ENCODE assay signal across 8 cellular contexts in the genomic region with DNA sequence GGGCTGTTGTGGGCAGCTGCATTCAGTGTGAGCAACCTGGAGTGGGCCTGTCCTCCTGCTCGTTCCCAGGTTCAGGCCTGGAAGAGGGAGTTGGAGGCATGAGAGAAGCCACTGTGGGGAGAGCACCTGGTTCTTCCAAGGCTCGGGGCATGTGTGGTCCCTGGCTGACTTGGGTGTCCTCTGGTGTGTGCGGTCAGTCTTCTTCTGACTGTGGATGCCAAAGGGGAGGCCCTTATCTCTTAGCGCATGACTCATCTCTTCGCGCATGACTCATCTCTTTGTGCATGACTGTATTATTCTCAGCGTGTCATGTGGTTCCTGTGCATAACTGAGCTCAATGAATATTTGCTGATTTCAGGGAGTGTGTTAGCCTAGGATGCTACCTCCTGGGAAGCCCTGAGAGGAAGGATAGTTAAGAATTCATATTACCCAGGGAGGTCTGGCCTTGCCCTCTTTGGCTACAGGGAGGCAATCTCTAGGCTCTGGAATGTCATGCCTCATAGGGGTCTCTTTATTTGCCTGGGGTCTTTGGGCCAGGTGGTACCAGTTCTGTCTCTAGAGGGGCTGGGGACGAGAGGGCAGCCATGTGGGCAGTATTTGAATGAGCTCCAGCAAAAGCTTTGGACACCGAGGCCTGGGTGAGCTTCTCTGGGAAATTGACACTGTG.
DNase-seq lines count a peak whose midpoint lies in the region; ATAC-seq and TF ChIP-seq lines count a peak whose summit lies in the region.

No MANE protein-coding gene starts in this region.

- peaks cover 0 to 9% (median 4%) of the 10 kb centered on the region in 7 donors for H3K9me3 Mint-ChIP-seq in CD14-positive monocyte
- peaks cover 2% of the 10 kb centered on the region for H3K9me3 Mint-ChIP-seq in activated CD4-positive, alpha-beta memory T cell treated with anti-CD3 and anti-CD28 coated beads, Interleukin-2, amount 10 ng/mL, durations not matched to agents 7 days and 5 days
- H3K9me3 Mint-ChIP-seq in WTC11: peaks cover 15% of the 10 kb centered on the region

- H3K27me3 ChIP-seq in hepatocyte: no peaks in the 10 kb centered on the region

- no peaks in the 10 kb centered on the region for H4K20me1 ChIP-seq in hepatocyte (ENCODE audit: insufficient read depth, poor library complexity, severe bottlenecking)

- peaks cover 11% of the 10 kb centered on the region for H3K4me1 ChIP-seq in hepatocyte (ENCODE audit: insufficient read depth)

- peaks cover 20% of the 10 kb centered on the region for H3K4me1 Mint-ChIP-seq in CD14-positive monocyte
- peaks cover 15% of the 10 kb centered on the region for H3K4me1 Mint-ChIP-seq in activated CD4-positive, alpha-beta memory T cell treated with anti-CD3 and anti-CD28 coated beads, Interleukin-2, amount 10 ng/mL, durations not matched to agents 7 days and 5 days
- H3K4me1 Mint-ChIP-seq in WTC11: 0 out of 2 replicates have a peak, but pooled peaks cover 4% of the 10 kb centered on the region

- H3K9me3 ChIP-seq in hepatocyte (ENCODE audit: low read depth): no peaks in the 10 kb centered on the region

- TF ChIP-seq CTCF in CD14-positive monocyte (IDR thresholded peaks at IDR 0.05) (no peak), hepatocyte (IDR thresholded peaks at IDR 0.05; ENCODE audit: poor library complexity) (no peak), WTC11 (IDR thresholded peaks at IDR 0.05) (no peak)

- no peak overlapping the region for H3K4me3 ChIP-seq in hepatocyte

- H3K27ac Mint-ChIP-seq in CD14-positive monocyte: peak overlapping the region; percentile 74 to 95 (median 90)
- no peak overlapping the region for H3K27ac Mint-ChIP-seq in activated CD4-positive, alpha-beta memory T cell treated with anti-CD3 and anti-CD28 coated beads, Interleukin-2, amount 10 ng/mL, durations not matched to agents 7 days and 5 days
- H3K27ac Mint-ChIP-seq in WTC11: no peak overlapping the region

- H3K36me3 Mint-ChIP-seq in CD14-positive monocyte: no peaks in the 10 kb centered on the region
- H3K36me3 Mint-ChIP-seq in activated CD4-positive, alpha-beta memory T cell treated with anti-CD3 and anti-CD28 coated beads, Interleukin-2, amount 10 ng/mL, durations not matched to agents 7 days and 5 days (ENCODE audit: low read depth): no peaks in the 10 kb centered on the region
- H3K36me3 Mint-ChIP-seq in WTC11: peaks cover 3% of the 10 kb centered on the region; the same call in 1 of the 2 replicates

- no peak overlapping the region for H2AFZ ChIP-seq in hepatocyte

- ATAC-seq in GM19043 (IDR thresholded peaks at IDR 0.05; ENCODE audit: low read depth, unreplicated experiment) (peak; percentile 40), WTC11 (no peak)
- ATAC-seq in stimulated activated naive CD8-positive, alpha-beta T cell treated with anti-CD3 and anti-CD28 coated beads, Interleukin-15, Interleukin-2, amounts not matched to agents 100 U/mL and 50 U/mL, for 24 hours: peak; percentile 80

- POLR2A ChIA-PET in activated CD4-positive, alpha-beta memory T cell treated with anti-CD3 and anti-CD28 coated beads, Interleukin-2, amount 10 ng/mL, durations not matched to agents 7 days and 5 days (lab: Charles Lee): no interaction called here
- POLR2A ChIA-PET in WTC11 (lab: Charles Lee): no interaction called here

- no peak overlapping the region for H3K4me3 Mint-ChIP-seq in CD14-positive monocyte
- no peak overlapping the region for H3K4me3 Mint-ChIP-seq in activated CD4-positive, alpha-beta memory T cell treated with anti-CD3 and anti-CD28 coated beads, Interleukin-2, amount 10 ng/mL, durations not matched to agents 7 days and 5 days
- H3K4me3 Mint-ChIP-seq in WTC11: no peak overlapping the region

- no peak overlapping the region for H3K4me2 ChIP-seq in hepatocyte

- WGBS in hepatocyte (ENCODE audit: low lambda C conversion rate, missing lambda C conversion rate): 84% methylated on average over 9 of the region's 9 CpGs

- peak overlapping the region; percentile 61 for H3K27ac ChIP-seq in hepatocyte

- CTCF ChIA-PET in activated CD4-positive, alpha-beta memory T cell treated with anti-CD3 and anti-CD28 coated beads, Interleukin-2, amount 10 ng/mL, durations not matched to agents 7 days and 5 days (lab: Charles Lee): interaction anchor here (1.6 kb wide), 1 partner anchor 128 kb away, joined by 3 read pairs; no protein-coding TSS in a partner anchor
- CTCF ChIA-PET in WTC11 (lab: Charles Lee): interaction anchor here (0.6 kb wide), 1 partner anchor 24 kb away, joined by 3 read pairs; no protein-coding TSS in a partner anchor

- no peaks in the 10 kb centered on the region for H3K79me2 ChIP-seq in hepatocyte

- H3K27me3 Mint-ChIP-seq in CD14-positive monocyte (ENCODE audit: low read depth in 3 of 3) (peaks cover 0 to 4% (median 4%) of the 10 kb centered on the region in 3 donors), WTC11 (ENCODE audit: low read depth) (no peaks in the 10 kb centered on the region)
- H3K27me3 Mint-ChIP-seq in activated CD4-positive, alpha-beta memory T cell treated with anti-CD3 and anti-CD28 coated beads, Interleukin-2, amount 10 ng/mL, durations not matched to agents 7 days and 5 days: no peaks in the 10 kb centered on the region

- DNase-seq in CD14-positive monocyte (ENCODE audit: low spot score): peak; percentile 80
- DNase-seq in HT1080 (ENCODE audit: low read depth): peak; percentile 98
- peak; percentile 57 for DNase-seq in activated CD4-positive, alpha-beta memory T cell treated with anti-CD3 and anti-CD28 coated beads, Interleukin-2, amount 10 ng/mL, durations not matched to agents 7 days and 5 days
- DNase-seq in hepatocyte (ENCODE audit: low spot score): peak; percentile 84
- DNase-seq in stimulated activated naive CD8-positive, alpha-beta T cell treated with anti-CD3 and anti-CD28 coated beads, Interleukin-15, Interleukin-2, amounts not matched to agents 100 U/mL and 50 U/mL, for 24 hours: peak; percentile 50
- no peak for DNase-seq in UCSD-AML1 (lab: John Stamatoyannopoulos, UW; ENCODE audit: unreplicated experiment)
- no peak for DNase-seq in WTC11 (ENCODE audit: low spot score)

- intact Hi-C loops in CD14-positive monocyte (cut with micrococcal nuclease): loop anchor here in 1 of 2 donors (10.0 kb wide), 1 partner anchor 126 kb away; no protein-coding TSS in a partner anchor

- H3K9me2 ChIP-seq in hepatocyte (replicated peaks; ENCODE audit: insufficient read depth): no peaks in the 10 kb centered on the region

- no peaks in the 10 kb centered on the region for H3K36me3 ChIP-seq in hepatocyte (replicated peaks; ENCODE audit: insufficient read depth, low read depth)

TF ChIP-seq in WTC11, 78 proteins besides CTCF, POLR2A, EP300 and RAD21 (continues in another document):
- no peak for TF ChIP-seq ELF4 (CRISPR knock-in tag; IDR thresholded peaks at IDR 0.05; ENCODE audit: low read depth)
- no peak for TF ChIP-seq ZNF219 (CRISPR knock-in tag; IDR thresholded peaks at IDR 0.05; ENCODE audit: borderline replicate concordance)
- TF ChIP-seq MXD4 (CRISPR knock-in tag; IDR thresholded peaks at IDR 0.05; ENCODE audit: borderline replicate concordance): no peak
- TF ChIP-seq, protein P1, sequence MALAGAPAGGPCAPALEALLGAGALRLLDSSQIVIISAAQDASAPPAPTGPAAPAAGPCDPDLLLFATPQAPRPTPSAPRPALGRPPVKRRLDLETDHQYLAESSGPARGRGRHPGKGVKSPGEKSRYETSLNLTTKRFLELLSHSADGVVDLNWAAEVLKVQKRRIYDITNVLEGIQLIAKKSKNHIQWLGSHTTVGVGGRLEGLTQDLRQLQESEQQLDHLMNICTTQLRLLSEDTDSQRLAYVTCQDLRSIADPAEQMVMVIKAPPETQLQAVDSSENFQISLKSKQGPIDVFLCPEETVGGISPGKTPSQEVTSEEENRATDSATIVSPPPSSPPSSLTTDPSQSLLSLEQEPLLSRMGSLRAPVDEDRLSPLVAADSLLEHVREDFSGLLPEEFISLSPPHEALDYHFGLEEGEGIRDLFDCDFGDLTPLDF (CRISPR knock-in tag; IDR thresholded peaks at IDR 0.05): no peak
- TF ChIP-seq ZNF671 (CRISPR knock-in tag; IDR thresholded peaks at IDR 0.05): no peak
- TF ChIP-seq, protein P2, sequence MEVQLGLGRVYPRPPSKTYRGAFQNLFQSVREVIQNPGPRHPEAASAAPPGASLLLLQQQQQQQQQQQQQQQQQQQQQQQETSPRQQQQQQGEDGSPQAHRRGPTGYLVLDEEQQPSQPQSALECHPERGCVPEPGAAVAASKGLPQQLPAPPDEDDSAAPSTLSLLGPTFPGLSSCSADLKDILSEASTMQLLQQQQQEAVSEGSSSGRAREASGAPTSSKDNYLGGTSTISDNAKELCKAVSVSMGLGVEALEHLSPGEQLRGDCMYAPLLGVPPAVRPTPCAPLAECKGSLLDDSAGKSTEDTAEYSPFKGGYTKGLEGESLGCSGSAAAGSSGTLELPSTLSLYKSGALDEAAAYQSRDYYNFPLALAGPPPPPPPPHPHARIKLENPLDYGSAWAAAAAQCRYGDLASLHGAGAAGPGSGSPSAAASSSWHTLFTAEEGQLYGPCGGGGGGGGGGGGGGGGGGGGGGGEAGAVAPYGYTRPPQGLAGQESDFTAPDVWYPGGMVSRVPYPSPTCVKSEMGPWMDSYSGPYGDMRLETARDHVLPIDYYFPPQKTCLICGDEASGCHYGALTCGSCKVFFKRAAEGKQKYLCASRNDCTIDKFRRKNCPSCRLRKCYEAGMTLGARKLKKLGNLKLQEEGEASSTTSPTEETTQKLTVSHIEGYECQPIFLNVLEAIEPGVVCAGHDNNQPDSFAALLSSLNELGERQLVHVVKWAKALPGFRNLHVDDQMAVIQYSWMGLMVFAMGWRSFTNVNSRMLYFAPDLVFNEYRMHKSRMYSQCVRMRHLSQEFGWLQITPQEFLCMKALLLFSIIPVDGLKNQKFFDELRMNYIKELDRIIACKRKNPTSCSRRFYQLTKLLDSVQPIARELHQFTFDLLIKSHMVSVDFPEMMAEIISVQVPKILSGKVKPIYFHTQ (CRISPR knock-in tag; IDR thresholded peaks at IDR 0.05): no peak
- TF ChIP-seq NFE2L1 (CRISPR knock-in tag; IDR thresholded peaks at IDR 0.05): no peak
- no peak for TF ChIP-seq HMGA2 (CRISPR knock-in tag; IDR thresholded peaks at IDR 0.05)
- no peak for TF ChIP-seq FOXK1 (CRISPR knock-in tag; IDR thresholded peaks at IDR 0.05)

Comparison
In these comparisons a context has a peak if more than half of its experiments do, and no peak if none do; other contexts are left out.
1. DNase-seq: peak in CD14-positive monocyte (single experiment), HT1080 (single experiment), activated CD4-positive, alpha-beta memory T cell treated with anti-CD3 and anti-CD28 coated beads, Interleukin-2, amount 10 ng/mL, durations not matched to agents 7 days and 5 days (single experiment), hepatocyte (single experiment) and stimulated activated naive CD8-positive, alpha-beta T cell treated with anti-CD3 and anti-CD28 coated beads, Interleukin-15, Interleukin-2, amounts not matched to agents 100 U/mL and 50 U/mL, for 24 hours (single experiment); none in UCSD-AML1 (single experiment) and WTC11 (single experiment).
2. H3K27ac Mint-ChIP-seq: peak in CD14-positive monocyte (7 of 7); none in activated CD4-positive, alpha-beta memory T cell treated with anti-CD3 and anti-CD28 coated beads, Interleukin-2, amount 10 ng/mL, durations not matched to agents 7 days and 5 days (single experiment) and WTC11 (single experiment).